Comparison of ENCODE assay signal across 9 cellular contexts in genomic region chr6:138088307-138088744, GRCh38. TPM values are rescaled to one million over a fixed set of nuclear protein-coding genes. Genes with fewer than 3 reads are reported as not detected.
DNase-seq lines count a peak whose midpoint lies in the region; ATAC-seq, FAIRE-seq and TF ChIP-seq lines count a peak whose summit lies in the region.
"Had no signal": no experiment of that assay in that cellular context is flagged by ENCODE, and none has a peak within 500 bp of the region (broad histone marks: within the 10 kb centered on the region; RNA-seq: fewer than 3 reads in every experiment).

No MANE protein-coding gene starts in this region.

- BruUV-seq in HCT116 (replicated peaks; lab: Mats Ljungman, UMichigan) = no TSS peak
- no TSS peak for BruUV-seq in OCI-LY7 (replicated peaks; lab: Mats Ljungman, UMichigan)

- 26% methylated on average over 4 of the region's 4 CpGs for WGBS in suprapubic skin

- intact Hi-C loops in HCT116 (cut with micrococcal nuclease) = loop anchor here (5.0 kb wide), 1 partner anchor 81 kb away; no protein-coding TSS in a partner anchor
- intact Hi-C loops in OCI-LY7 (cut with micrococcal nuclease; ENCODE audit: unreplicated experiment) = no loop called here

- peak overlapping the region; percentile 83 for H3K27ac ChIP-seq in HCT116 (ENCODE audit: low read depth, low read length)
- H3K27ac ChIP-seq in suprapubic skin = peak overlapping the region; percentile 87
- no peak overlapping the region for H3K27ac ChIP-seq in OCI-LY7 (ENCODE audit: low read depth, low read length, poor library complexity, severe bottlenecking)
- H3K27ac ChIP-seq: tibial artery had no signal

- H3K4me1 ChIP-seq in HCT116 (ENCODE audit: control insufficient read depth in 1 of 2, insufficient read depth in 2 of 2, low read length in 2 of 2) = peaks cover 44 to 51% of the 10 kb centered on the region in 2 experiments
- peaks cover 55% of the 10 kb centered on the region for H3K4me1 ChIP-seq in suprapubic skin
- H3K4me1 ChIP-seq in OCI-LY7 (ENCODE audit: insufficient read depth, low read length, poor library complexity, severe bottlenecking) = no peaks in the 10 kb centered on the region

- H3K36me3 ChIP-seq in HCT116 (ENCODE audit: control insufficient read depth in 1 of 2, insufficient read depth in 2 of 2, low read length in 2 of 2) (peaks cover 2 to 10% of the 10 kb centered on the region in 2 experiments; a peak in 3 of 4 replicates), suprapubic skin (peaks cover 16% of the 10 kb centered on the region), OCI-LY7 (ENCODE audit: insufficient read depth, low read length) (no peaks in the 10 kb centered on the region)

- TF ChIP-seq EP300 in suprapubic skin (IDR thresholded peaks at IDR 0.05) = no peak

- CTCF ChIA-PET in HCT116 (lab: Charles Lee) (no interaction called here), OCI-LY7 (lab: Charles Lee; ENCODE audit: unreplicated experiment) (no interaction called here)

- peak; percentile 12; the same call in 1 of the 2 replicates for TF ChIP-seq RAD21 in HCT116 (IDR thresholded peaks at IDR 0.05; ENCODE audit: low read depth)

- RAD21 ChIA-PET in HCT116 (lab: Charles Lee; ENCODE audit: low non-redundant PET in 1 of 2, low total read pairs in 2 of 2, uncharacterized antibody in 2 of 2, unreplicated experiment in 2 of 2) = no interaction called here

- H3K9me3 ChIP-seq in HCT116 (ENCODE audit: control insufficient read depth in 1 of 2, insufficient read depth in 1 of 2, low read depth in 1 of 2, low read length in 2 of 2) (no peaks in the 10 kb centered on the region), suprapubic skin (no peaks in the 10 kb centered on the region), OCI-LY7 (ENCODE audit: low read length) (no peaks in the 10 kb centered on the region)
- H3K9me3 ChIP-seq: tibial artery had no signal

- H3K4me3 ChIP-seq in HCT116 (replicated peaks in 1 of 2; ENCODE audit: low read depth in 1 of 2, low read length in 2 of 2) (peak overlapping the region in 1 of 2 experiments; percentile 34; a peak in 2 of 4 replicates), fibroblast of the aortic adventitia (ENCODE audit: low read depth, low read length) (no peak overlapping the region), suprapubic skin (no peak overlapping the region), OCI-LY7 (ENCODE audit: low read depth, low read length, poor library complexity, severe bottlenecking) (no peak overlapping the region)
- H3K4me3 ChIP-seq: tibial artery had no signal

- POLR2A ChIA-PET in HCT116 (lab: Charles Lee) = no interaction called here
- POLR2A ChIA-PET in OCI-LY7 (lab: Charles Lee) = no interaction called here

- FAIRE-seq in RCC 7860 (lab: Jason Lieb, UNC) = no peak

- ATAC-seq in HCT116 (peak; percentile 62), SK-N-SH treated with all-trans-retinoic acid at 6 μM for 48 hours (no peak)

- TF ChIP-seq CTCF in HCT116 (IDR thresholded peaks at IDR 0.05 in 2 of 3, conservative IDR thresholded peaks at IDR 0.05 in 1 of 3; ENCODE audit: borderline replicate concordance in 1 of 3, insufficient read depth in 1 of 3, low read depth in 2 of 3, low read length in 2 of 3) (no peak), fibroblast of the aortic adventitia (IDR thresholded peaks at IDR 0.05; ENCODE audit: insufficient read depth, low read length) (no peak), suprapubic skin (IDR thresholded peaks at IDR 0.05) (no peak), OCI-LY7 (conservative IDR thresholded peaks at IDR 0.05; ENCODE audit: low read length) (no peak)

- H3K9me2 ChIP-seq in HCT116 (ENCODE audit: insufficient read depth) (no peaks in the 10 kb centered on the region), OCI-LY7 (ENCODE audit: insufficient read depth, low read length) (no peaks in the 10 kb centered on the region)

- H3K9ac ChIP-seq in HCT116 (ENCODE audit: low read length) = peak overlapping the region; percentile 32

- H2AFZ ChIP-seq in HCT116 (ENCODE audit: low read depth, low read length, poor library complexity, severe bottlenecking) (no peak overlapping the region), OCI-LY7 (ENCODE audit: low read length) (no peak overlapping the region)

- H3K79me2 ChIP-seq in HCT116 (ENCODE audit: insufficient read depth, low read length) = no peaks in the 10 kb centered on the region
- no peaks in the 10 kb centered on the region for H3K79me2 ChIP-seq in OCI-LY7 (ENCODE audit: insufficient read depth, low read depth, low read length)

- H3K4me2 ChIP-seq in HCT116 (ENCODE audit: low read length) = peak overlapping the region; percentile 80
- no peak overlapping the region for H3K4me2 ChIP-seq in OCI-LY7 (ENCODE audit: low read length)

- no peaks in the 10 kb centered on the region for H4K20me1 ChIP-seq in HCT116 (ENCODE audit: insufficient read depth)
- H4K20me1 ChIP-seq in OCI-LY7 (ENCODE audit: insufficient read depth, low read length) = no peaks in the 10 kb centered on the region

- TF ChIP-seq POLR2A in HCT116 (IDR thresholded peaks at IDR 0.05; ENCODE audit: borderline replicate concordance, extremely low read depth, insufficient read depth, insufficient read length) = no peak
- TF ChIP-seq POLR2A in suprapubic skin (IDR thresholded peaks at IDR 0.05) = no peak

- no peaks in the 10 kb centered on the region for H3K27me3 ChIP-seq in HCT116 (ENCODE audit: insufficient read depth, low read length)
- H3K27me3 ChIP-seq in suprapubic skin = no peaks in the 10 kb centered on the region
- H3K27me3 ChIP-seq: tibial artery had no signal

- peak; percentile 83 for DNase-seq in HCT116 (ENCODE audit: low read depth, low spot score)
- DNase-seq in RCC 7860 (ENCODE audit: low spot score) = peak; percentile 46
- DNase-seq in fibroblast of the aortic adventitia (ENCODE audit: low read depth) = peak; percentile 73
- DNase-seq in suprapubic skin (ENCODE audit: low spot score in 2 of 2) = no peak
- DNase-seq in OCI-LY7 (ENCODE audit: low spot score) = no peak
- DNase-seq in HUDEP-2 (lab: John Stamatoyannopoulos, UW; ENCODE audit: unreplicated experiment in 76 of 76) = no peak
- DNase-seq: MM.1S had no signal

TF ChIP-seq in HCT116, 20 proteins besides CTCF, POLR2A, EP300 and RAD21 (continues in another document):
- TF ChIP-seq TCF7L2 (IDR thresholded peaks at IDR 0.05; ENCODE audit: borderline replicate concordance, extremely low read depth, insufficient read depth, insufficient read length) (no peak), YY1 (IDR thresholded peaks at IDR 0.05; ENCODE audit: extremely low read depth, insufficient replicate concordance, low read depth, low read length) (no peak), FOSL1 (IDR thresholded peaks at IDR 0.05; ENCODE audit: low read depth) (peak; percentile 98), ZFX (IDR thresholded peaks at IDR 0.05) (no peak), EZH2 (IDR thresholded peaks at IDR 0.05) (no peak), SP1 (IDR thresholded peaks at IDR 0.05; ENCODE audit: low read depth) (peak; percentile 96), ELF1 (IDR thresholded peaks at IDR 0.05; ENCODE audit: borderline replicate concordance, low read depth) (peak; percentile 36; the same call in 1 of the 2 replicates), CBX3 (IDR thresholded peaks at IDR 0.05; ENCODE audit: low read depth) (peak; percentile 96), MAX (IDR thresholded peaks at IDR 0.05) (no peak; the same call in none of the 2 replicates), SIN3A (IDR thresholded peaks at IDR 0.05; ENCODE audit: low read depth) (peak; percentile 83), ATF3 (IDR thresholded peaks at IDR 0.05) (peak; percentile 80; the same call in 1 of the 2 replicates)

TF ChIP-seq in SK-N-SH treated with all-trans-retinoic acid at 6 μM for 48 hours, 23 proteins besides CTCF, POLR2A, EP300 and RAD21:
- TF ChIP-seq CREB5 (CRISPR knock-in tag; IDR thresholded peaks at IDR 0.05; ENCODE audit: low read depth) (no peak), CSDC2 (CRISPR knock-in tag; IDR thresholded peaks at IDR 0.05) (no peak), ARNTL (CRISPR knock-in tag; IDR thresholded peaks at IDR 0.05; ENCODE audit: borderline replicate concordance, low read depth) (no peak), OSR1 (CRISPR knock-in tag; IDR thresholded peaks at IDR 0.05) (no peak), TSHZ2 (CRISPR knock-in tag; IDR thresholded peaks at IDR 0.05) (no peak)

RNA-seq across cellular contexts. Expression of gene PERP, which starts 18.9 kb away (rescaled TPM):
- total RNA-seq in HCT116 (2021; ENCODE audit: unreplicated experiment) (85.9 TPM), fibroblast of the aortic adventitia (ENCODE audit: low replicate concordance) (6.3 and 25.0 TPM in 2 replicates), suprapubic skin (1,000 to 10,000 TPM in 3 of 4 donors, 100 to 1,000 TPM in 1; 715 to 1,965 (median 1,827) TPM), OCI-LY7 (2022) (not detected in 2 replicates)
- 41.4 and 43.8 TPM in 2 replicates for polyA plus RNA-seq in HCT116 (2012)
- total RNA-seq in OCI-LY7 (2014; rRNA removed; shearing (Covaris generic)) = not detected in 2 replicates

Comparison
In these comparisons a context has a peak if more than half of its experiments do, and no peak if none do; other contexts are left out.
1. DNase-seq: peak in HCT116 (single experiment), RCC 7860 (single experiment) and fibroblast of the aortic adventitia (single experiment); none in suprapubic skin (0 of 2), OCI-LY7 (single experiment) and HUDEP-2 (0 of 76).